1 cellular context compared by ENCODE assay signal in genomic region chr4:145698507-145698906, GRCh38.
TF ChIP-seq lines count a peak whose summit lies in the region.

No MANE protein-coding gene starts in this region.

TF ChIP-seq in GM23338, 12 proteins besides CTCF, POLR2A, EP300 and RAD21 (continued from another document):
- no peak for TF ChIP-seq ZNF462 (CRISPR knock-in tag; IDR thresholded peaks at IDR 0.05)
- no peak for TF ChIP-seq CREB1 (CRISPR knock-in tag; IDR thresholded peaks at IDR 0.05; ENCODE audit: low read depth)
- TF ChIP-seq ZNF114 (CRISPR knock-in tag; IDR thresholded peaks at IDR 0.05), result no peak
- TF ChIP-seq POLR2AphosphoS5 (IDR thresholded peaks at IDR 0.05; ENCODE audit: low read depth), result no peak
- TF ChIP-seq, protein P1, sequence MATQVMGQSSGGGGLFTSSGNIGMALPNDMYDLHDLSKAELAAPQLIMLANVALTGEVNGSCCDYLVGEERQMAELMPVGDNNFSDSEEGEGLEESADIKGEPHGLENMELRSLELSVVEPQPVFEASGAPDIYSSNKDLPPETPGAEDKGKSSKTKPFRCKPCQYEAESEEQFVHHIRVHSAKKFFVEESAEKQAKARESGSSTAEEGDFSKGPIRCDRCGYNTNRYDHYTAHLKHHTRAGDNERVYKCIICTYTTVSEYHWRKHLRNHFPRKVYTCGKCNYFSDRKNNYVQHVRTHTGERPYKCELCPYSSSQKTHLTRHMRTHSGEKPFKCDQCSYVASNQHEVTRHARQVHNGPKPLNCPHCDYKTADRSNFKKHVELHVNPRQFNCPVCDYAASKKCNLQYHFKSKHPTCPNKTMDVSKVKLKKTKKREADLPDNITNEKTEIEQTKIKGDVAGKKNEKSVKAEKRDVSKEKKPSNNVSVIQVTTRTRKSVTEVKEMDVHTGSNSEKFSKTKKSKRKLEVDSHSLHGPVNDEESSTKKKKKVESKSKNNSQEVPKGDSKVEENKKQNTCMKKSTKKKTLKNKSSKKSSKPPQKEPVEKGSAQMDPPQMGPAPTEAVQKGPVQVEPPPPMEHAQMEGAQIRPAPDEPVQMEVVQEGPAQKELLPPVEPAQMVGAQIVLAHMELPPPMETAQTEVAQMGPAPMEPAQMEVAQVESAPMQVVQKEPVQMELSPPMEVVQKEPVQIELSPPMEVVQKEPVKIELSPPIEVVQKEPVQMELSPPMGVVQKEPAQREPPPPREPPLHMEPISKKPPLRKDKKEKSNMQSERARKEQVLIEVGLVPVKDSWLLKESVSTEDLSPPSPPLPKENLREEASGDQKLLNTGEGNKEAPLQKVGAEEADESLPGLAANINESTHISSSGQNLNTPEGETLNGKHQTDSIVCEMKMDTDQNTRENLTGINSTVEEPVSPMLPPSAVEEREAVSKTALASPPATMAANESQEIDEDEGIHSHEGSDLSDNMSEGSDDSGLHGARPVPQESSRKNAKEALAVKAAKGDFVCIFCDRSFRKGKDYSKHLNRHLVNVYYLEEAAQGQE (IDR thresholded peaks at IDR 0.05; ENCODE audit: unreplicated experiment), result no peak
- no peak for TF ChIP-seq JUNB (IDR thresholded peaks at IDR 0.05; ENCODE audit: unreplicated experiment)
